ENCODE assay signal across 10 cellular contexts in genomic region chr2:232592687-232593407, GRCh38. TPM values are rescaled to one million over a fixed set of nuclear protein-coding genes. Genes with fewer than 3 reads are reported as not detected.
DNase-seq lines count a peak whose midpoint lies in the region; ATAC-seq and TF ChIP-seq lines count a peak whose summit lies in the region.
"Had no signal": no experiment of that assay in that cellular context is flagged by ENCODE, and none has a peak within 500 bp of the region (broad histone marks: within the 10 kb centered on the region; RNA-seq: fewer than 3 reads in every experiment).

No MANE protein-coding gene starts in this region.

- DNase-seq in Caki2 (ENCODE audit: low read depth): peak; percentile 84
- peak; percentile 75 for DNase-seq in Panc1 (ENCODE audit: low read depth, low spot score)
- DNase-seq in epithelial cell of esophagus (ENCODE audit: low read depth): peak; percentile 94
- DNase-seq in middle frontal gyrus (ENCODE audit: extremely low spot score, low spot score): no peak
- no peak for DNase-seq in progenitor cell of endocrine pancreas (ENCODE audit: low spot score, unreplicated experiment)
- no peak for DNase-seq in hippocampal formation (lab: John Stamatoyannopoulos, UW)
- DNase-seq: activated T-cell treated with anti-CD3 and anti-CD28 coated beads, Interleukin-2, amount 50 U/mL, for 24 hours had no signal

- ATAC-seq in Panc1 (peak; percentile 80), HG03520 (IDR thresholded peaks at IDR 0.05; ENCODE audit: unreplicated experiment) (no peak)

- in situ Hi-C loops in Caki2 (cut with HindIII; ENCODE audit: low pct_unique_long_range_greater_than_20kb, low sequenced_read_pairs) (no loop called here), Panc1 (cut with HindIII; ENCODE audit: low pct_unique_long_range_greater_than_20kb, low sequenced_read_pairs) (no loop called here)

- H3K36me3 ChIP-seq in Panc1 (ENCODE audit: control insufficient read depth, insufficient read depth, low read length): no peaks in the 10 kb centered on the region
- no peaks in the 10 kb centered on the region for H3K36me3 ChIP-seq in muscle layer of duodenum (ENCODE audit: control insufficient read depth in 1 of 2, insufficient read depth in 2 of 2, low read length in 2 of 2)

- H3K27me3 Mint-ChIP-seq in progenitor cell of endocrine pancreas: no peaks in the 10 kb centered on the region
- H3K27me3 Mint-ChIP-seq: activated T-cell treated with anti-CD3 and anti-CD28 coated beads, Interleukin-2, amount 50 U/mL, for 24 hours; memory B cell had no signal

- H3K27me3 ChIP-seq in Panc1 (ENCODE audit: control insufficient read depth, insufficient read depth, low read length): no peaks in the 10 kb centered on the region
- H3K27me3 ChIP-seq in muscle layer of duodenum (ENCODE audit: low read depth, low read length): no peaks in the 10 kb centered on the region

- no peak overlapping the region for H3K4me3 Mint-ChIP-seq in progenitor cell of endocrine pancreas (ENCODE audit: low read depth)
- H3K4me3 Mint-ChIP-seq: activated T-cell treated with anti-CD3 and anti-CD28 coated beads, Interleukin-2, amount 50 U/mL, for 24 hours; memory B cell had no signal

- CTCF ChIA-PET in Panc1 (lab: Charles Lee): no interaction called here

- H3K9me3 ChIP-seq in Panc1 (ENCODE audit: control insufficient read depth, insufficient read depth, low read depth, low read length) (no peaks in the 10 kb centered on the region), muscle layer of duodenum (ENCODE audit: control insufficient read depth in 1 of 2, low read length in 2 of 2) (no peaks in the 10 kb centered on the region)

- no peak overlapping the region for H3K27ac ChIP-seq in Panc1 (ENCODE audit: low read length)
- peak overlapping the region; percentile 64 for H3K27ac ChIP-seq in muscle layer of duodenum (ENCODE audit: low read length)

- POLR2A ChIA-PET in Panc1 (lab: Charles Lee): no interaction called here

- H3K4me1 ChIP-seq in Panc1 (ENCODE audit: control insufficient read depth, insufficient read depth, low read length): peaks cover 9% of the 10 kb centered on the region
- peaks cover 0 to 4% of the 10 kb centered on the region in 2 donors for H3K4me1 ChIP-seq in muscle layer of duodenum (ENCODE audit: control insufficient read depth in 1 of 2, insufficient read depth in 2 of 2, low read length in 2 of 2)

- BruUV-seq in Panc1 (replicated peaks; lab: Mats Ljungman, UMichigan): no TSS peak

- no peaks in the 10 kb centered on the region for H3K9me3 Mint-ChIP-seq in progenitor cell of endocrine pancreas (ENCODE audit: low read depth)
- H3K9me3 Mint-ChIP-seq: activated T-cell treated with anti-CD3 and anti-CD28 coated beads, Interleukin-2, amount 50 U/mL, for 24 hours had no signal

- no peak overlapping the region for H3K27ac Mint-ChIP-seq in progenitor cell of endocrine pancreas
- H3K27ac Mint-ChIP-seq: activated T-cell treated with anti-CD3 and anti-CD28 coated beads, Interleukin-2, amount 50 U/mL, for 24 hours; memory B cell had no signal

- no peak overlapping the region for H3K4me3 ChIP-seq in Panc1 (ENCODE audit: low read depth in 2 of 2, low read length in 2 of 2)
- H3K4me3 ChIP-seq in epithelial cell of esophagus (ENCODE audit: low read length): no peak overlapping the region
- H3K4me3 ChIP-seq in muscle layer of duodenum (ENCODE audit: low read depth in 1 of 2, low read length in 2 of 2): no peak overlapping the region

- intact Hi-C loops in Panc1 (cut with micrococcal nuclease; ENCODE audit: unreplicated experiment): no loop called here

- peaks cover 1% of the 10 kb centered on the region for H3K36me3 Mint-ChIP-seq in progenitor cell of endocrine pancreas (ENCODE audit: insufficient read depth)

- TF ChIP-seq CTCF in Panc1 (IDR thresholded peaks at IDR 0.05) (no peak), epithelial cell of esophagus (IDR thresholded peaks at IDR 0.05; ENCODE audit: insufficient read depth, low read depth, low read length, missing control alignments) (peak; percentile 58), progenitor cell of endocrine pancreas (IDR thresholded peaks at IDR 0.05; ENCODE audit: unreplicated experiment) (no peak)

- H3K4me1 Mint-ChIP-seq in progenitor cell of endocrine pancreas (ENCODE audit: low read depth): no peaks in the 10 kb centered on the region
- H3K4me1 Mint-ChIP-seq: memory B cell had no signal

RNA-seq across cellular contexts. Expression of gene EFHD1, which starts 40.6 kb away (rescaled TPM):
- 0.57 TPM in 1 of 2 replicates, not detected in the other for total RNA-seq in Caki2 (2014; rRNA removed; shearing (Covaris generic); ENCODE audit: low replicate concordance)
- total RNA-seq in Panc1 (2021; ENCODE audit: unreplicated experiment) (73.5 TPM), progenitor cell of endocrine pancreas (2.7 and 4.3 TPM in 2 replicates)
- 66.4 TPM for polyA plus RNA-seq in Panc1 (2012; ENCODE audit: insufficient read length)

RNA-seq across cellular contexts. Expression of gene EIF4E2, which starts 42.4 kb away (rescaled TPM):
- 74.2 and 146 TPM in 2 replicates for total RNA-seq in Caki2 (2014; rRNA removed; shearing (Covaris generic); ENCODE audit: low replicate concordance)
- 84.0 TPM for total RNA-seq in Panc1 (2021; ENCODE audit: unreplicated experiment)
- polyA plus RNA-seq in Panc1 (2012; ENCODE audit: insufficient read length): 125 TPM
- 78.5 and 81.9 TPM in 2 replicates for total RNA-seq in progenitor cell of endocrine pancreas

RNA-seq across cellular contexts. Expression of gene TIGD1, which starts 42.5 kb away (rescaled TPM):
- total RNA-seq in Caki2 (2014; rRNA removed; shearing (Covaris generic); ENCODE audit: low replicate concordance): 1.6 and 2.2 TPM in 2 replicates
- total RNA-seq in Panc1 (2021; ENCODE audit: unreplicated experiment) (5.1 TPM), progenitor cell of endocrine pancreas (11.9 and 12.0 TPM in 2 replicates)
- polyA plus RNA-seq in Panc1 (2012; ENCODE audit: insufficient read length): 1.7 TPM

RNA-seq across cellular contexts. Expression of gene CHRNG, which starts 53.4 kb away (rescaled TPM):
- not detected in 2 replicates for total RNA-seq in Caki2 (2014; rRNA removed; shearing (Covaris generic); ENCODE audit: low replicate concordance)
- total RNA-seq in Panc1 (2021; ENCODE audit: unreplicated experiment) (not detected), progenitor cell of endocrine pancreas (0.42 TPM in 1 of 2 replicates, not detected in the other)
- not detected for polyA plus RNA-seq in Panc1 (2012; ENCODE audit: insufficient read length)

Comparison
In these comparisons a context has a peak if more than half of its experiments do, and no peak if none do; other contexts are left out.
1. DNase-seq: peak in Caki2 (single experiment), Panc1 (single experiment) and epithelial cell of esophagus (single experiment); none in middle frontal gyrus (single experiment), progenitor cell of endocrine pancreas (single experiment) and hippocampal formation (0 of 2).
2. RNA of gene EFHD1, which starts 40.6 kb away (total RNA-seq): 73.5 TPM in Panc1 (single experiment); 2.7 to 4.3 TPM in progenitor cell of endocrine pancreas and 0.57 TPM in Caki2; every median in the first group is over 10 times any median in the second.